ENCODE assay signal across 24 cellular contexts in the genomic region with DNA sequence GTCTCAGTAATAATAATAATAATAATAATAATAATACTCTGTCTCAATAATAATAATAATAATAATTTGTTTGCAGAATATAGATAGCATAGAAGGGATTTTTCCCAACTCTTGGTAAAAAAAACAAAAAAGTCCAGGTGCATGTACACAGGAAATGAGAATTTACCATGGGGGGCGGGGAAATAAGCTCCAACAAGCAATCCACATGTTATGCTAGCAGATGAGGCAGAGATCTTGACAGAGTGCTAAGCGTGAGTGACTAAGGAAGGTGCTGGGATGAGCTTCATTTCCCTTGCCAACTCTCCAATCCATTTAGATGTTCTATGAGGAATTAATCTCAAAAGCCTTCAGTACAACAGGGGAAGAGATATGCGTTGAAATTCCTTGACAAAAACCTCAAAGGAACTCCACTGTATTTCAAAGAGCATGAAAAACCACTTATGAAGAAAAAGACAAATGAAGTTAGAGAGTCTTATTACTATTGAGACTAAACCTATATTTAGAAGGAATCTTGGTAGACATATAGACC. TPM values are rescaled to one million over a fixed set of nuclear protein-coding genes. Genes with fewer than 3 reads are reported as not detected.
DNase-seq lines count a peak whose midpoint lies in the region; ATAC-seq, FAIRE-seq and TF ChIP-seq lines count a peak whose summit lies in the region.
"Had no signal": no experiment of that assay in that cellular context is flagged by ENCODE, and none has a peak within 500 bp of the region (broad histone marks: within the 10 kb centered on the region; RNA-seq: fewer than 3 reads in every experiment).

No MANE protein-coding gene starts in this region.

- DNase-seq in NCI-H82 (lab: John Stamatoyannopoulos, UW) (peak; percentile 61), NCI-H82 treated with DMSO at 0.1 percent for 48 hours (lab: John Stamatoyannopoulos, UW; ENCODE audit: unreplicated experiment) (no peak), OCI-LY7 (ENCODE audit: low spot score) (no peak), keratinocyte (ENCODE audit: low read depth, low spot score) (no peak), NCI-H2227 (lab: John Stamatoyannopoulos, UW; ENCODE audit: unreplicated experiment) (no peak)
- peak; percentile 62 for DNase-seq in Jurkat, Clone E6-1 (ENCODE audit: low read depth, low spot score)
- no peak for DNase-seq in activated naive CD4-positive, alpha-beta T cell treated with anti-CD3 and anti-CD28 coated beads for 36 hours
- DNase-seq: CD4-positive, alpha-beta T cell; CD8-positive, alpha-beta memory T cell; DMS 273 treated with DMSO at 0.1 percent for 48 hours; DMS79; GF-D8; GOT3 had no signal

- H3K4me3 Mint-ChIP-seq in activated naive CD4-positive, alpha-beta T cell treated with anti-CD3 and anti-CD28 coated beads for 36 hours: no peak overlapping the region
- H3K4me3 Mint-ChIP-seq: B cell; CD14-positive monocyte; CD4-positive, alpha-beta T cell; CD8-positive, alpha-beta memory T cell had no signal

- H3K9me2 ChIP-seq in OCI-LY7 (ENCODE audit: insufficient read depth, low read length): no peaks in the 10 kb centered on the region

- no peaks in the 10 kb centered on the region for H3K9me3 Mint-ChIP-seq in activated naive CD4-positive, alpha-beta T cell treated with anti-CD3 and anti-CD28 coated beads for 36 hours
- H3K9me3 Mint-ChIP-seq: CD14-positive monocyte; CD4-positive, alpha-beta T cell; CD8-positive, alpha-beta memory T cell had no signal

- peak overlapping the region; percentile 16; the same call in 1 of the 2 replicates for H2AFZ ChIP-seq in OCI-LY7 (ENCODE audit: low read length)
- no peak overlapping the region for H2AFZ ChIP-seq in keratinocyte (ENCODE audit: control insufficient read depth, low read length)

- no peaks in the 10 kb centered on the region for H3K9me1 ChIP-seq in keratinocyte (ENCODE audit: control insufficient read depth, extremely low read depth, insufficient read depth, low read length)

- H3K9me3 ChIP-seq in OCI-LY7 (ENCODE audit: low read length): no peaks in the 10 kb centered on the region
- no peaks in the 10 kb centered on the region for H3K9me3 ChIP-seq in keratinocyte (ENCODE audit: control insufficient read depth, low read depth, low read length)
- H3K9me3 ChIP-seq: BLaER1 treated with 17β-estradiol and CSF1 and Interleukin-3, amounts not matched to agents 10 nM and 100 nM; HAP-1 had no signal

- H3K27me3 ChIP-seq in keratinocyte (ENCODE audit: control insufficient read depth, extremely low read depth, insufficient read depth, low read length): no peaks in the 10 kb centered on the region

- no TSS peak for BruUV-seq in OCI-LY7 (replicated peaks; lab: Mats Ljungman, UMichigan)

- H3K27me3 Mint-ChIP-seq in activated naive CD4-positive, alpha-beta T cell treated with anti-CD3 and anti-CD28 coated beads for 36 hours (ENCODE audit: low read depth): peaks cover 15% of the 10 kb centered on the region

- TF ChIP-seq CTCF in OCI-LY7 (conservative IDR thresholded peaks at IDR 0.05; ENCODE audit: low read length) (no peak), keratinocyte (optimal IDR thresholded peaks at IDR 0.05 in 1 of 3, IDR thresholded peaks at IDR 0.05 in 1 of 3, conservative IDR thresholded peaks at IDR 0.05 in 1 of 3; ENCODE audit: extremely low read depth in 1 of 3, insufficient read depth in 2 of 3, low read length in 3 of 3) (no peak)

- H3K36me3 Mint-ChIP-seq in activated naive CD4-positive, alpha-beta T cell treated with anti-CD3 and anti-CD28 coated beads for 36 hours (ENCODE audit: low read depth): no peaks in the 10 kb centered on the region
- H3K36me3 Mint-ChIP-seq: CD14-positive monocyte; CD8-positive, alpha-beta memory T cell had no signal

- no peak overlapping the region for H3K9ac ChIP-seq in keratinocyte (ENCODE audit: control insufficient read depth, extremely low read depth, insufficient read depth, low read length)
- H3K9ac ChIP-seq: BLaER1 treated with 17β-estradiol and CSF1 and Interleukin-3, amounts not matched to agents 10 nM and 100 nM had no signal

- no peaks in the 10 kb centered on the region for H3K36me3 ChIP-seq in OCI-LY7 (ENCODE audit: insufficient read depth, low read length)
- H3K36me3 ChIP-seq in keratinocyte (ENCODE audit: control insufficient read depth in 2 of 2, extremely low read depth in 1 of 2, insufficient read depth in 2 of 2, low read length in 2 of 2): peaks cover 16 to 30% of the 10 kb centered on the region in 2 experiments
- H3K36me3 ChIP-seq: BLaER1 treated with 17β-estradiol and CSF1 and Interleukin-3, amounts not matched to agents 10 nM and 100 nM; HAP-1 had no signal

- H3K4me3 ChIP-seq in Jurkat, Clone E6-1 (ENCODE audit: low read length): peak overlapping the region; percentile 7
- H3K4me3 ChIP-seq in OCI-LY7 (ENCODE audit: low read depth, low read length, poor library complexity, severe bottlenecking): no peak overlapping the region
- H3K4me3 ChIP-seq in keratinocyte (ENCODE audit: control insufficient read depth in 2 of 3, extremely low read depth in 1 of 3, insufficient read depth in 2 of 3, low read depth in 1 of 3, low read length in 3 of 3): no peak overlapping the region
- H3K4me3 ChIP-seq: BLaER1 treated with 17β-estradiol and CSF1 and Interleukin-3, amounts not matched to agents 10 nM and 100 nM; HAP-1 had no signal

- H3K4me2 ChIP-seq in OCI-LY7 (ENCODE audit: low read length) (no peak overlapping the region), keratinocyte (ENCODE audit: control insufficient read depth, extremely low read depth, insufficient read depth, low read depth, low read length) (no peak overlapping the region)
- H3K4me2 ChIP-seq: BLaER1 treated with 17β-estradiol and CSF1 and Interleukin-3, amounts not matched to agents 10 nM and 100 nM had no signal

- no peaks in the 10 kb centered on the region for H4K20me1 ChIP-seq in OCI-LY7 (ENCODE audit: insufficient read depth, low read length)
- H4K20me1 ChIP-seq in keratinocyte (ENCODE audit: control insufficient read depth, extremely low read depth, insufficient read depth, low read length): no peaks in the 10 kb centered on the region
- H4K20me1 ChIP-seq: BLaER1 treated with 17β-estradiol and CSF1 and Interleukin-3, amounts not matched to agents 10 nM and 100 nM had no signal

- H3K27ac Mint-ChIP-seq in activated naive CD4-positive, alpha-beta T cell treated with anti-CD3 and anti-CD28 coated beads for 36 hours: no peak overlapping the region
- H3K27ac Mint-ChIP-seq: B cell; CD14-positive monocyte; CD4-positive, alpha-beta T cell; CD8-positive, alpha-beta memory T cell had no signal

- no peak for ATAC-seq in HG02973 (IDR thresholded peaks at IDR 0.05; ENCODE audit: unreplicated experiment)

- CTCF ChIA-PET in OCI-LY7 (lab: Charles Lee; ENCODE audit: unreplicated experiment): no interaction called here
- CTCF ChIA-PET in activated naive CD4-positive, alpha-beta T cell treated with anti-CD3 and anti-CD28 coated beads for 36 hours (lab: Charles Lee): interaction anchor here (8.6 kb wide), 1 partner anchor 188 kb away, joined by 100 read pairs; no protein-coding TSS in a partner anchor

- intact Hi-C loops in OCI-LY7 (cut with micrococcal nuclease; ENCODE audit: unreplicated experiment): no loop called here
- intact Hi-C loops in activated naive CD4-positive, alpha-beta T cell treated with anti-CD3 and anti-CD28 coated beads for 36 hours (cut with micrococcal nuclease): no loop called here

- H3K27ac ChIP-seq in OCI-LY7 (ENCODE audit: low read depth, low read length, poor library complexity, severe bottlenecking) (no peak overlapping the region), keratinocyte (ENCODE audit: control insufficient read depth, insufficient read depth, low read length) (no peak overlapping the region)
- H3K27ac ChIP-seq: 22Rv1; BLaER1 treated with 17β-estradiol and CSF1 and Interleukin-3, amounts not matched to agents 10 nM and 100 nM had no signal

- FAIRE-seq in keratinocyte (lab: Jason Lieb, UNC): peak; percentile 75
- FAIRE-seq: A204.1, D721Med, GM12891, GM18507, H54 had no signal

- no peaks in the 10 kb centered on the region for H3K4me1 Mint-ChIP-seq in activated naive CD4-positive, alpha-beta T cell treated with anti-CD3 and anti-CD28 coated beads for 36 hours (ENCODE audit: low read depth)
- H3K4me1 Mint-ChIP-seq: B cell; CD14-positive monocyte; CD8-positive, alpha-beta memory T cell had no signal

- H3K4me1 ChIP-seq in OCI-LY7 (ENCODE audit: insufficient read depth, low read length, poor library complexity, severe bottlenecking) (peaks cover 26% of the 10 kb centered on the region), keratinocyte (ENCODE audit: control insufficient read depth, extremely low read depth, insufficient read depth, low read length) (peaks cover 12% of the 10 kb centered on the region)

- dilution Hi-C loops in keratinocyte (cut with MboI; ENCODE audit: extremely low pct_ligation_motif_present, low sequenced_read_pairs): no loop called here

- POLR2A ChIA-PET in OCI-LY7 (lab: Charles Lee): interaction anchor here (0.6 to 1.8 kb wide), 3 partner anchors 76 to 195 kb away, joined by 3 to 6 read pairs (median 5); no protein-coding TSS in a partner anchor

- H3K79me2 ChIP-seq in OCI-LY7 (ENCODE audit: insufficient read depth, low read depth, low read length) (no peaks in the 10 kb centered on the region), keratinocyte (ENCODE audit: control insufficient read depth, insufficient read depth, low read length) (peaks cover 4% of the 10 kb centered on the region)

RNA-seq across cellular contexts. Expression of a gene that starts 44.9 kb away (rescaled TPM):
- polyA plus RNA-seq in Jurkat, Clone E6-1 (2012; ENCODE audit: insufficient read depth, insufficient read length): 8.0 TPM
- 32.5 and 35.1 TPM in 2 replicates for total RNA-seq in OCI-LY7 (2014; rRNA removed; shearing (Covaris generic))
- 69.8 and 70.6 TPM in 2 replicates for total RNA-seq in OCI-LY7 (2022)
- polyA plus RNA-seq in keratinocyte: 17.5 to 19.3 TPM (median 18.0 TPM) in 3 replicates
- 42.0 TPM for polyA plus RNA-seq in keratinocyte (2011; ENCODE audit: low read depth)
- 7.0 and 9.7 TPM in 2 replicates for polyA plus RNA-seq in keratinocyte (2011; cell fraction: cytosol; rRNA removed)
- 13.2 and 13.6 TPM in 2 replicates for polyA plus RNA-seq in keratinocyte (2011; cell fraction: nucleus; rRNA removed)
- 12.3 and 15.8 TPM in 2 replicates for polyA plus RNA-seq in keratinocyte (2012; ENCODE audit: low replicate concordance)
- polyA minus RNA-seq in keratinocyte: 24.0 to 47.0 TPM (median 31.2 TPM) in 3 replicates
- polyA minus RNA-seq in keratinocyte (2011; cell fraction: cytosol; rRNA and poly(A)+ RNA removed): 13.2 TPM
- polyA minus RNA-seq in keratinocyte (2011; cell fraction: nucleus; rRNA and poly(A)+ RNA removed): 7.6 and 20.9 TPM in 2 replicates
- total RNA-seq in activated naive CD4-positive, alpha-beta T cell treated with anti-CD3 and anti-CD28 coated beads for 36 hours: 10 to 100 TPM; 38.3 to 42.9 TPM

Comparison
In these comparisons a context has a peak if more than half of its experiments do, and no peak if none do; other contexts are left out.
1. DNase-seq: peak in NCI-H82 (single experiment) and Jurkat, Clone E6-1 (single experiment); none in NCI-H82 treated with DMSO at 0.1 percent for 48 hours (single experiment), OCI-LY7 (single experiment), keratinocyte (single experiment), activated naive CD4-positive, alpha-beta T cell treated with anti-CD3 and anti-CD28 coated beads for 36 hours (single experiment) and NCI-H2227 (single experiment).